Comparison of ENCODE assay signal across 14 cellular contexts in the genomic region with DNA sequence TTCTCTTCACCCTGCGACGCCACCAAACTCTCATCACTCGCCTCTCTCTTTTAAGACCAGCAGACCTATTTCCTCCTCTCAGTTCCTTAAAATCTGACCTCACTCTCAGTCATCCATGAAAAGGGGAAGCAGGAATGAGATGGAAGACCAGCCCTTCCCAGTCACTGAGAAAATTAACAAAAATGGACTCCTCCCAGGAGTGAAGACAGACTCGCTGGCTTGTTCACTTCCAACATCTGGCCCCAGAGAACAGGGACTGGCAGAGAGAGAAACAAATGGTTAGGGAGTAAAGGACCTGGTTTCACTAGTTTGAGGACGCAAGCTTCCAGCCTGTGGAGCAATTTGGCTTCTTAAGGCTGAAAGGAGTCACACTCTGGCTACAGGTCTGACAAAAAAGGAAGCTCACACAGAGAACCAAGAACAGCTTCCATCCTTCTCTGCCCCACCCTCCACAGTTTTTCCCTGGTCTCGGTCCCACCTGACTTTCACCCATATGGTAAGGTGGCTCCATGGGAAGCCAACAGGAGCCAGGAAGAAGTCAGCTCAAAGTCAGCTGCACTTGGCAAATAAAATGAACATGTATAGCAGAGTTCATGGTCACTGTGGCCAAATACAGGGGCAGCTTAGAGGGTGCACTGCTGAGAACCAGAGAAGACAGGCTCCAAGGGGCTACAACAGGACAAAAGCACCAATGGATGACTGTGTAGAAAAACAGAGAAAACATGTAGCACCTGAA. TPM values are rescaled to one million over a fixed set of nuclear protein-coding genes. Genes with fewer than 3 reads are reported as not detected.
DNase-seq lines count a peak whose midpoint lies in the region; ATAC-seq and TF ChIP-seq lines count a peak whose summit lies in the region.
"Had no signal": no experiment of that assay in that cellular context is flagged by ENCODE, and none has a peak within 500 bp of the region (broad histone marks: within the 10 kb centered on the region; RNA-seq: fewer than 3 reads in every experiment).

No MANE protein-coding gene starts in this region.

- no peak for TF ChIP-seq POLR2A in upper lobe of left lung (IDR thresholded peaks at IDR 0.05)

- no peak overlapping the region for H3K4me3 ChIP-seq in endodermal cell (ENCODE audit: low read length)
- H3K4me3 ChIP-seq in mucosa of rectum (ENCODE audit: low read length in 2 of 2) = no peak overlapping the region
- H3K4me3 ChIP-seq in upper lobe of left lung = no peak overlapping the region
- H3K4me3 ChIP-seq: Peyer's patch had no signal

- H3K36me3 ChIP-seq in endodermal cell (ENCODE audit: control insufficient read depth, insufficient read depth, low read length) (peaks cover 79% of the 10 kb centered on the region), mucosa of rectum (ENCODE audit: control insufficient read depth in 2 of 2, insufficient read depth in 2 of 2, low read length in 2 of 2) (no peaks in the 10 kb centered on the region), upper lobe of left lung (no peaks in the 10 kb centered on the region)
- H3K36me3 ChIP-seq: Peyer's patch had no signal

- in situ Hi-C loops in KBM-7 (cut with MboI; ENCODE audit: low pct_unique_long_range_greater_than_20kb, low sequenced_read_pairs) = no loop called here

- no peak overlapping the region for H3K27ac ChIP-seq in endodermal cell (ENCODE audit: low read depth, low read length)
- H3K27ac ChIP-seq in mucosa of rectum (ENCODE audit: low read depth in 2 of 2, low read length in 2 of 2) = peak overlapping the region; percentile 35 to 43
- peak overlapping the region; percentile 39 to 67 (median 48) for H3K27ac ChIP-seq in upper lobe of left lung

- H3K27me3 ChIP-seq in endodermal cell (ENCODE audit: control insufficient read depth, insufficient read depth, low read length, poor library complexity, severe bottlenecking) (no peaks in the 10 kb centered on the region), mucosa of rectum (ENCODE audit: control insufficient read depth in 2 of 2, insufficient read depth in 2 of 2, low read length in 2 of 2) (no peaks in the 10 kb centered on the region), upper lobe of left lung (no peaks in the 10 kb centered on the region)
- H3K27me3 ChIP-seq: Peyer's patch had no signal

- H3K27ac Mint-ChIP-seq in endodermal cell = peak overlapping the region; percentile 65
- H3K27ac Mint-ChIP-seq: immature natural killer cell, type B pancreatic cell had no signal

- TF ChIP-seq CTCF in endodermal cell (conservative IDR thresholded peaks at IDR 0.05) = no peak
- no peak for TF ChIP-seq CTCF in upper lobe of left lung (IDR thresholded peaks at IDR 0.05)

- peaks cover 18% of the 10 kb centered on the region for H3K9me3 ChIP-seq in endodermal cell (ENCODE audit: control insufficient read depth, low read length)
- H3K9me3 ChIP-seq in mucosa of rectum (ENCODE audit: control insufficient read depth in 2 of 2, low read length in 2 of 2) = no peaks in the 10 kb centered on the region
- H3K9me3 ChIP-seq in upper lobe of left lung = no peaks in the 10 kb centered on the region
- H3K9me3 ChIP-seq: Peyer's patch had no signal

- no peaks in the 10 kb centered on the region for H3K9me3 Mint-ChIP-seq in endodermal cell
- H3K9me3 Mint-ChIP-seq: immature natural killer cell, type B pancreatic cell had no signal

- DNase-seq in KBM-7 (peak; percentile 32), endodermal cell (no peak), upper lobe of left lung (no peak), GOT3 (lab: John Stamatoyannopoulos, UW) (no peak), activated gamma-delta T cell treated with Interleukin-2 at 50 U/mL for 16 hours (no peak), DMS 273 (lab: John Stamatoyannopoulos, UW; ENCODE audit: unreplicated experiment) (no peak)
- DNase-seq: DMS 273 treated with DMSO at 0.1 percent for 48 hours; immature natural killer cell; NCI-H2081 treated with DMSO at 0.1 percent for 48 hours; Peyer's patch; stimulated activated CD4-positive, alpha-beta T cell treated with anti-CD3 and anti-CD28 coated beads, Interleukin-4, amount 100 ng/mL, for 24 hours had no signal

- no peak for TF ChIP-seq EP300 in upper lobe of left lung (IDR thresholded peaks at IDR 0.05)

- 85 to 94% methylated on average over 5 of the region's 6 CpGs for WGBS in endodermal cell (ENCODE audit: insufficient coverage in 1 of 2, insufficient read length in 1 of 2), 2 experiments
- 67 to 75% methylated on average over 5 to 6 of the region's 6 CpGs for WGBS in upper lobe of left lung, 2 donors

- H3K4me3 Mint-ChIP-seq in endodermal cell = no peak overlapping the region
- H3K4me3 Mint-ChIP-seq: immature natural killer cell, type B pancreatic cell had no signal

- peaks cover 71% of the 10 kb centered on the region for H3K36me3 Mint-ChIP-seq in endodermal cell (ENCODE audit: low read depth)
- H3K36me3 Mint-ChIP-seq: immature natural killer cell had no signal

- H3K4me1 Mint-ChIP-seq in endodermal cell = peaks cover 67% of the 10 kb centered on the region

- no peak overlapping the region for H3K9ac ChIP-seq in endodermal cell (ENCODE audit: extremely low read depth, low read length, poor library complexity, severe bottlenecking)
- H3K9ac ChIP-seq in mucosa of rectum (ENCODE audit: low read depth in 1 of 2, low read length in 2 of 2) = no peak overlapping the region

- no peaks in the 10 kb centered on the region for H3K27me3 Mint-ChIP-seq in endodermal cell (ENCODE audit: insufficient read depth)
- H3K27me3 Mint-ChIP-seq: type B pancreatic cell had no signal

- H3K4me1 ChIP-seq in endodermal cell (ENCODE audit: control insufficient read depth, insufficient read depth, low read length) (peaks cover 20% of the 10 kb centered on the region), mucosa of rectum (ENCODE audit: control insufficient read depth in 2 of 2, insufficient read depth in 2 of 2, low read length in 2 of 2) (peaks cover 10 to 13% of the 10 kb centered on the region in 2 donors), upper lobe of left lung (peaks cover 19 to 51% (median 26%) of the 10 kb centered on the region in 4 donors)

- ATAC-seq in upper lobe of left lung (ENCODE audit: low FRiP score in 2 of 2) = peak; percentile 52 to 89
- ATAC-seq in HG02798 (IDR thresholded peaks at IDR 0.05; ENCODE audit: poor library complexity, unreplicated experiment) = no peak

RNA-seq across cellular contexts. Expression of a gene that starts 57.2 kb away (rescaled TPM):
- total RNA-seq in endodermal cell (100 to 1,000 TPM; 262 to 329 TPM), upper lobe of left lung (100 to 1,000 TPM in 4 of 6 donors, 10 to 100 TPM in 2; 81.5 to 145 (median 106) TPM)
- 62.0 TPM for polyA plus RNA-seq in endodermal cell (2013, experiment 1 of 2)
- 71.0 TPM for polyA plus RNA-seq in endodermal cell (2013, experiment 2 of 2)
